Comparison of ENCODE assay signal across 17 cellular contexts in genomic region chr1:219099307-219099706, GRCh38.
DNase-seq lines count a peak whose midpoint lies in the region; ATAC-seq, FAIRE-seq and TF ChIP-seq lines count a peak whose summit lies in the region.
"Had no signal": no experiment of that assay in that cellular context is flagged by ENCODE, and none has a peak within 500 bp of the region (broad histone marks: within the 10 kb centered on the region; RNA-seq: fewer than 3 reads in every experiment).

No MANE protein-coding gene starts in this region.

- intact Hi-C loops in left cardiac atrium (cut with DNase I), result no loop called here

- FAIRE-seq in GM12892 (lab: Jason Lieb, UNC), result peak; percentile 36
- FAIRE-seq: A204.1, G401.6, HTR-8/SVneo had no signal

- DNase-seq in GM12892 (ENCODE audit: insufficient read length), result no peak
- no peak for DNase-seq in NCI-H2196 treated with DMSO at 0.1 percent for 48 hours (lab: John Stamatoyannopoulos, UW; ENCODE audit: unreplicated experiment)
- no peak for DNase-seq in erythroblast (lab: John Stamatoyannopoulos, UW)
- DNase-seq in NCI-H345 treated with DMSO at 0.1 percent for 48 hours (lab: John Stamatoyannopoulos, UW; ENCODE audit: unreplicated experiment), result no peak
- DNase-seq in left cardiac atrium, result no peak
- DNase-seq: NCI-H1436; NCI-H345; right cardiac atrium; stimulated activated naive CD8-positive, alpha-beta T cell treated with anti-CD3 and anti-CD28 coated beads, Interleukin-15, amount 100 ng/mL, for 72 hours; upper lobe of right lung had no signal

- ATAC-seq in GM19467 (IDR thresholded peaks at IDR 0.05; ENCODE audit: unreplicated experiment) (peak; percentile 79), HG02759 (IDR thresholded peaks at IDR 0.05; ENCODE audit: unreplicated experiment) (peak; percentile 49), HG03378 (IDR thresholded peaks at IDR 0.05; ENCODE audit: unreplicated experiment) (peak; percentile 35), left cardiac atrium (no peak)
- ATAC-seq: right cardiac atrium; Right ventricle myocardium inferior; stimulated activated naive CD8-positive, alpha-beta T cell treated with anti-CD3 and anti-CD28 coated beads, Interleukin-15, amount 100 ng/mL, for 72 hours; upper lobe of right lung had no signal

- no peak for TF ChIP-seq POLR2A in GM12892 (IDR thresholded peaks at IDR 0.05; ENCODE audit: low read depth, low read length)
- TF ChIP-seq POLR2A in erythroblast (IDR thresholded peaks at IDR 0.05; ENCODE audit: low read length), result no peak

Comparison
In these comparisons a context has a peak if more than half of its experiments do, and no peak if none do; other contexts are left out.
1. ATAC-seq: peak in GM19467 (single experiment), HG02759 (single experiment) and HG03378 (single experiment); none in left cardiac atrium (0 of 2).